19 cellular contexts compared by ENCODE assay signal in the genomic region with DNA sequence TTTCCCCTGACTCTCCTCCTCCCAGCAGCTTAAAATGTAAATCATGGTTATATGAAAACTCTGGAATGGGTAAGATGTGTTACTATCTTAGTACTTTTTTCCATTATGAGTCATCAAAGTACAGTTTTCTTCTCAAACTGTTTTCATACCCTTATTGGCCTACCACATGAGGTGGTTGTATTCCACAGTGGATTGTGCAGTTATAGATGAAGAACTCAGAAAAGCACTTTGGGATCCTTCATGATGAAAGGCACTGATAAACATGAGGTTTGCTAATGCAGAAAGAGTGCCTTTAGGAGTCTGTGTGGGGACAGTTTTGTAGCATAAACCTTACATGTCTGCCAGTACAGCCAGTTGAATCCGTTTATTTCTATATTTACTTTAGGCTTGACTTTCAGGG. TPM values are rescaled to one million over a fixed set of nuclear protein-coding genes. Genes with fewer than 3 reads are reported as not detected.
DNase-seq lines count a peak whose midpoint lies in the region; ATAC-seq and TF ChIP-seq lines count a peak whose summit lies in the region.
"Had no signal": no experiment of that assay in that cellular context is flagged by ENCODE, and none has a peak within 500 bp of the region (broad histone marks: within the 10 kb centered on the region; RNA-seq: fewer than 3 reads in every experiment).

No MANE protein-coding gene starts in this region.

- H3K4me2 ChIP-seq in fibroblast of lung (ENCODE audit: extremely low read depth, insufficient read depth, low read length), result no peak overlapping the region

- H3K4me1 Mint-ChIP-seq in activated T-cell treated with anti-CD3 and anti-CD28 coated beads, Interleukin-2, amount 50 U/mL, for 72 hours (ENCODE audit: low read depth), result peaks cover 15% of the 10 kb centered on the region
- H3K4me1 Mint-ChIP-seq in stimulated activated naive B cell treated with anti-CD40 and anti-IgM and Interleukin-4, amounts not matched to agents 10 μg/mL and 1 μg/mL and 100 μg/mL, for 72 hours, result peaks cover 3 to 13% of the 10 kb centered on the region in 2 donors
- H3K4me1 Mint-ChIP-seq: nephron had no signal

- no peaks in the 10 kb centered on the region for H3K9me3 Mint-ChIP-seq in activated T-cell treated with anti-CD3 and anti-CD28 coated beads, Interleukin-2, amount 50 U/mL, for 72 hours
- H3K9me3 Mint-ChIP-seq in stimulated activated naive B cell treated with anti-CD40 and anti-IgM and Interleukin-4, amounts not matched to agents 10 μg/mL and 1 μg/mL and 100 μg/mL, for 72 hours, result no peaks in the 10 kb centered on the region
- H3K9me3 Mint-ChIP-seq: activated CD4-positive, alpha-beta memory T cell treated with anti-CD3 and anti-CD28 coated beads, Interleukin-2, amount 10 ng/mL, durations not matched to agents 7 days and 5 days; activated naive CD8-positive, alpha-beta T cell treated with anti-CD3 and anti-CD28 coated beads, Interleukin-2, amount 10 ng/mL, durations not matched to agents 7 days and 5 days; nephron had no signal

- H3K36me3 ChIP-seq in fibroblast of lung (ENCODE audit: control insufficient read depth, insufficient read depth, low read length) (peaks cover 8% of the 10 kb centered on the region), upper lobe of right lung (peaks cover 92% of the 10 kb centered on the region)

- no peaks in the 10 kb centered on the region for H3K27me3 Mint-ChIP-seq in activated T-cell treated with anti-CD3 and anti-CD28 coated beads, Interleukin-2, amount 50 U/mL, for 72 hours (ENCODE audit: low read depth)
- no peaks in the 10 kb centered on the region for H3K27me3 Mint-ChIP-seq in stimulated activated naive B cell treated with anti-CD40 and anti-IgM and Interleukin-4, amounts not matched to agents 10 μg/mL and 1 μg/mL and 100 μg/mL, for 72 hours
- H3K27me3 Mint-ChIP-seq: activated CD4-positive, alpha-beta memory T cell treated with anti-CD3 and anti-CD28 coated beads, Interleukin-2, amount 10 ng/mL, durations not matched to agents 7 days and 5 days; activated naive CD8-positive, alpha-beta T cell treated with anti-CD3 and anti-CD28 coated beads, Interleukin-2, amount 10 ng/mL, durations not matched to agents 7 days and 5 days had no signal

- TF ChIP-seq CTCF in fibroblast of lung (conservative IDR thresholded peaks at IDR 0.05 in 1 of 2, IDR thresholded peaks at IDR 0.05 in 1 of 2; ENCODE audit: low read depth in 1 of 2, low read length in 2 of 2) (no peak), upper lobe of right lung (IDR thresholded peaks at IDR 0.05) (no peak)

- H3K27ac Mint-ChIP-seq in activated T-cell treated with anti-CD3 and anti-CD28 coated beads, Interleukin-2, amount 50 U/mL, for 72 hours, result peak overlapping the region; percentile 57
- H3K27ac Mint-ChIP-seq in stimulated activated naive B cell treated with anti-CD40 and anti-IgM and Interleukin-4, amounts not matched to agents 10 μg/mL and 1 μg/mL and 100 μg/mL, for 72 hours, result peak overlapping the region; percentile 65
- H3K27ac Mint-ChIP-seq: activated CD4-positive, alpha-beta memory T cell treated with anti-CD3 and anti-CD28 coated beads, Interleukin-2, amount 10 ng/mL, durations not matched to agents 7 days and 5 days; activated naive CD8-positive, alpha-beta T cell treated with anti-CD3 and anti-CD28 coated beads, Interleukin-2, amount 10 ng/mL, durations not matched to agents 7 days and 5 days; nephron had no signal

- no peak overlapping the region for H3K27ac ChIP-seq in fibroblast of lung (ENCODE audit: insufficient read depth, low read length)
- no peak overlapping the region for H3K27ac ChIP-seq in upper lobe of right lung
- H3K27ac ChIP-seq: coronary artery, right lobe of liver had no signal

- H3K36me3 Mint-ChIP-seq in activated T-cell treated with anti-CD3 and anti-CD28 coated beads, Interleukin-2, amount 50 U/mL, for 72 hours (ENCODE audit: insufficient read depth in 2 of 2), result peaks cover 8 to 50% of the 10 kb centered on the region in 2 donors
- H3K36me3 Mint-ChIP-seq in stimulated activated naive B cell treated with anti-CD40 and anti-IgM and Interleukin-4, amounts not matched to agents 10 μg/mL and 1 μg/mL and 100 μg/mL, for 72 hours, result peaks cover 42 to 50% of the 10 kb centered on the region in 2 donors

- peak in 1 of 2 donors; percentile 42 for ATAC-seq in activated T-cell treated with anti-CD3 and anti-CD28 coated beads, Interleukin-2, amount 50 U/mL, for 72 hours (replicated peaks in 1 of 2)
- ATAC-seq in SK-N-SH treated with all-trans-retinoic acid at 6 μM for 48 hours (peak; percentile 51; the same call in 2 of the 3 replicates), upper lobe of right lung (no peak), left ventricle myocardium superior (no peak)
- ATAC-seq in stimulated activated naive B cell treated with anti-CD40 and anti-IgM and Interleukin-4, amounts not matched to agents 10 μg/mL and 1 μg/mL and 100 μg/mL, for 72 hours (replicated peaks), result no peak
- ATAC-seq: right lobe of liver had no signal

- H3K4me3 ChIP-seq in fibroblast of lung (replicated peaks in 1 of 4; ENCODE audit: control extremely low read depth in 1 of 4, insufficient read depth in 1 of 4, low read depth in 3 of 4, low read length in 4 of 4), result no peak overlapping the region
- H3K4me3 ChIP-seq in upper lobe of right lung, result no peak overlapping the region
- H3K4me3 ChIP-seq: coronary artery, right lobe of liver had no signal

- no peak overlapping the region for H3K9ac ChIP-seq in fibroblast of lung (ENCODE audit: insufficient read depth, low read length)

- no peaks in the 10 kb centered on the region for H3K9me3 ChIP-seq in fibroblast of lung (ENCODE audit: control insufficient read depth, insufficient read depth, low read depth, low read length)
- H3K9me3 ChIP-seq in upper lobe of right lung, result no peaks in the 10 kb centered on the region
- H3K9me3 ChIP-seq: right lobe of liver had no signal

- H4K20me1 ChIP-seq in fibroblast of lung (ENCODE audit: control insufficient read depth, extremely low read depth, insufficient read depth, low read length), result no peaks in the 10 kb centered on the region

- no peaks in the 10 kb centered on the region for H3K27me3 ChIP-seq in fibroblast of lung (ENCODE audit: control insufficient read depth, insufficient read depth, low read length)
- H3K27me3 ChIP-seq in upper lobe of right lung, result no peaks in the 10 kb centered on the region
- H3K27me3 ChIP-seq: right lobe of liver had no signal

- H2AFZ ChIP-seq in fibroblast of lung (ENCODE audit: low read length), result no peak overlapping the region

- no peaks in the 10 kb centered on the region for H3K79me2 ChIP-seq in fibroblast of lung (ENCODE audit: control insufficient read depth, insufficient read depth, low read length)

- peaks cover 2% of the 10 kb centered on the region for H3K4me1 ChIP-seq in fibroblast of lung (ENCODE audit: control insufficient read depth, extremely low read depth, insufficient read depth, low read length)
- no peaks in the 10 kb centered on the region for H3K4me1 ChIP-seq in upper lobe of right lung

- DNase-seq in activated T-cell treated with anti-CD3 and anti-CD28 coated beads, Interleukin-2, amount 50 U/mL, for 72 hours, result no peak
- DNase-seq in activated T-cell treated with anti-CD3 and anti-CD28 coated beads, Interleukin-2, amount 50 U/mL, for 48 hours, result no peak
- DNase-seq in fibroblast of lung (ENCODE audit: low read depth in 2 of 2), result peak; percentile 20 to 69
- DNase-seq in stimulated activated naive B cell treated with anti-CD40 and anti-IgM and Interleukin-4, amounts not matched to agents 10 μg/mL and 1 μg/mL and 100 μg/mL, for 72 hours, result no peak
- DNase-seq in C1 segment of cervical spinal cord (lab: John Stamatoyannopoulos, UW), result no peak
- no peak for DNase-seq in upper lobe of right lung
- no peak for DNase-seq in left ventricle myocardium superior
- DNase-seq: activated CD4-positive, alpha-beta memory T cell treated with anti-CD3 and anti-CD28 coated beads, Interleukin-2, amount 10 ng/mL, durations not matched to agents 7 days and 5 days; activated naive CD8-positive, alpha-beta T cell treated with anti-CD3 and anti-CD28 coated beads, Interleukin-2, amount 10 ng/mL, durations not matched to agents 7 days and 5 days; erythroblast; NCI-H1092 treated with DMSO at 0.1 percent for 48 hours; right lobe of liver; stimulated activated CD4-positive, alpha-beta T cell treated with anti-CD3 and anti-CD28 coated beads, Interleukin-4, amount 100 ng/mL, for 1 hour had no signal

- intact Hi-C loops in upper lobe of right lung (cut with DNase I) (no loop called here), left ventricle myocardium superior (cut with micrococcal nuclease) (no loop called here)

- no peak overlapping the region for H3K4me3 Mint-ChIP-seq in activated T-cell treated with anti-CD3 and anti-CD28 coated beads, Interleukin-2, amount 50 U/mL, for 72 hours
- H3K4me3 Mint-ChIP-seq in stimulated activated naive B cell treated with anti-CD40 and anti-IgM and Interleukin-4, amounts not matched to agents 10 μg/mL and 1 μg/mL and 100 μg/mL, for 72 hours, result no peak overlapping the region
- H3K4me3 Mint-ChIP-seq: activated CD4-positive, alpha-beta memory T cell treated with anti-CD3 and anti-CD28 coated beads, Interleukin-2, amount 10 ng/mL, durations not matched to agents 7 days and 5 days; activated naive CD8-positive, alpha-beta T cell treated with anti-CD3 and anti-CD28 coated beads, Interleukin-2, amount 10 ng/mL, durations not matched to agents 7 days and 5 days; nephron had no signal

TF ChIP-seq in SK-N-SH treated with all-trans-retinoic acid at 6 μM for 48 hours, 23 proteins besides CTCF, POLR2A, EP300 and RAD21:
- no peak for TF ChIP-seq ZNF565 (CRISPR knock-in tag; conservative IDR thresholded peaks at IDR 0.05; ENCODE audit: low read depth)
- TF ChIP-seq ESRRG (CRISPR knock-in tag; IDR thresholded peaks at IDR 0.05), result no peak
- TF ChIP-seq TOX (CRISPR knock-in tag; IDR thresholded peaks at IDR 0.05; ENCODE audit: borderline replicate concordance), result no peak
TF ChIP-seq in SK-N-SH treated with all-trans-retinoic acid at 6 μM for 48 hours: peak in this region for 0.

RNA-seq across cellular contexts. Expression of a gene that starts 32.0 kb away (rescaled TPM):
- total RNA-seq in activated T-cell treated with anti-CD3 and anti-CD28 coated beads, Interleukin-2, amount 50 U/mL, for 72 hours, result under 1 TPM; 0.19 to 0.46 TPM
- total RNA-seq in fibroblast of lung (not detected in 2 replicates), upper lobe of right lung (not detected), left ventricle myocardium superior (not detected)
- not detected in 2 replicates for polyA plus RNA-seq in fibroblast of lung
- polyA plus RNA-seq in fibroblast of lung (2012), result not detected in 2 replicates
- not detected in 2 replicates for polyA minus RNA-seq in fibroblast of lung (ENCODE audit: low replicate concordance)
- total RNA-seq: right lobe of liver, SK-MEL-5, urinary bladder had no signal
- polyA plus RNA-seq: liver, urinary bladder had no signal

Comparison
In these comparisons a context has a peak if more than half of its experiments do, and no peak if none do; other contexts are left out.
1. DNase-seq: peak in fibroblast of lung (2 of 2); none in activated T-cell treated with anti-CD3 and anti-CD28 coated beads, Interleukin-2, amount 50 U/mL, for 72 hours (0 of 2), activated T-cell treated with anti-CD3 and anti-CD28 coated beads, Interleukin-2, amount 50 U/mL, for 48 hours (0 of 2), stimulated activated naive B cell treated with anti-CD40 and anti-IgM and Interleukin-4, amounts not matched to agents 10 μg/mL and 1 μg/mL and 100 μg/mL, for 72 hours (single experiment), C1 segment of cervical spinal cord (0 of 14), upper lobe of right lung (single experiment) and left ventricle myocardium superior (single experiment).